24 cellular contexts compared by ENCODE assay signal in the genomic region with DNA sequence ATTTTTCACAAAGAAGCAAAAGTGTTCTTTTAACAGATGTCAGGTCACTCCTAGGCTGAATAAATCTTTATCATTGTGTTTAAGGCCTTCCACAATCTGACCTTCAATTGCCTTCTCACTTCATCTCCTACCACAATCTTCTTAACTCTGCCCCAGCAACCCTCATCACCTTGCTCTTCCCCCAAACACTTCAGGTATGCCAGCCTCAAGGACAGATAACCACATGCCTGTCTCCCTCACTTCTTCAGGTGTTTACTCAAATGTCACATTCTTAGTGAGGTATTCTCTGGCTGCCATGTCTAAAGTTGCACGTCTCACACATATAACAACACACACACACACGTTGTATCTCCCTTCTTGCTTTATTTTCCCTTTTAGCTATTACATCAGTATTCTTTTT.
"Had no signal": no experiment of that assay in that cellular context is flagged by ENCODE, and none has a peak within 500 bp of the region (broad histone marks: within the 10 kb centered on the region; RNA-seq: fewer than 3 reads in every experiment).

No MANE protein-coding gene starts in this region.

- DNase-seq: cortex of kidney; effector memory CD8-positive, alpha-beta T cell; head of caudate nucleus; left cardiac atrium; left lung; mesenchymal stem cell; midbrain; naive thymus-derived CD4-positive, alpha-beta T cell; occipital lobe; ovary; posterior cingulate gyrus; psoas muscle; right cardiac atrium; sigmoid colon; stimulated activated CD4-positive, alpha-beta T cell treated with anti-CD3 and anti-CD28 coated beads, Interleukin-4, amount 100 ng/mL, for 4 hours; stimulated activated naive B cell treated with anti-CD40 and anti-IgM and Interleukin-4, amounts not matched to agents 10 μg/mL and 1 μg/mL and 100 μg/mL, for 72 hours; upper lobe of right lung had no signal

- FAIRE-seq: endometrium, frontal cortex had no signal

- H3K4me1 Mint-ChIP-seq: naive thymus-derived CD4-positive, alpha-beta T cell; nephron; stimulated activated naive B cell treated with anti-CD40 and anti-IgM and Interleukin-4, amounts not matched to agents 10 μg/mL and 1 μg/mL and 100 μg/mL, for 72 hours had no signal

- H3K9me3 ChIP-seq: ovary, psoas muscle, sigmoid colon, thoracic aorta, upper lobe of right lung, vagina had no signal

- H3K36me3 Mint-ChIP-seq: naive thymus-derived CD4-positive, alpha-beta T cell; stimulated activated naive B cell treated with anti-CD40 and anti-IgM and Interleukin-4, amounts not matched to agents 10 μg/mL and 1 μg/mL and 100 μg/mL, for 72 hours had no signal

- H3K27ac ChIP-seq: left lung, ovary, psoas muscle, sigmoid colon, thoracic aorta, tibial nerve, upper lobe of right lung, vagina had no signal

- H3K36me3 ChIP-seq: left lung, ovary, sigmoid colon, thoracic aorta, tibial nerve, upper lobe of right lung, vagina had no signal

- H3K27me3 ChIP-seq: left lung, sigmoid colon, tibial nerve, upper lobe of right lung, vagina had no signal

- H3K4me3 ChIP-seq: left lung, ovary, psoas muscle, sigmoid colon, thoracic aorta, tibial nerve, upper lobe of right lung, vagina had no signal

- H3K4me1 ChIP-seq: left lung, psoas muscle, sigmoid colon, tibial nerve, upper lobe of right lung, vagina had no signal

- H3K27ac Mint-ChIP-seq: effector memory CD8-positive, alpha-beta T cell; naive thymus-derived CD4-positive, alpha-beta T cell; stimulated activated naive B cell treated with anti-CD40 and anti-IgM and Interleukin-4, amounts not matched to agents 10 μg/mL and 1 μg/mL and 100 μg/mL, for 72 hours; stimulated activated naive CD8-positive, alpha-beta T cell treated with anti-CD3 and anti-CD28 coated beads, Interleukin-15, Interleukin-2, amounts not matched to agents 100 ng/mL and 50 ng/mL, for 24 hours had no signal

- H3K27me3 Mint-ChIP-seq: effector memory CD8-positive, alpha-beta T cell; naive thymus-derived CD4-positive, alpha-beta T cell; stimulated activated naive B cell treated with anti-CD40 and anti-IgM and Interleukin-4, amounts not matched to agents 10 μg/mL and 1 μg/mL and 100 μg/mL, for 72 hours; stimulated activated naive CD8-positive, alpha-beta T cell treated with anti-CD3 and anti-CD28 coated beads, Interleukin-15, Interleukin-2, amounts not matched to agents 100 ng/mL and 50 ng/mL, for 24 hours had no signal

- H3K4me3 Mint-ChIP-seq: effector memory CD8-positive, alpha-beta T cell; naive thymus-derived CD4-positive, alpha-beta T cell; nephron; stimulated activated naive B cell treated with anti-CD40 and anti-IgM and Interleukin-4, amounts not matched to agents 10 μg/mL and 1 μg/mL and 100 μg/mL, for 72 hours; stimulated activated naive CD8-positive, alpha-beta T cell treated with anti-CD3 and anti-CD28 coated beads, Interleukin-15, Interleukin-2, amounts not matched to agents 100 ng/mL and 50 ng/mL, for 24 hours had no signal
